ENCODE assay signal across 1 cellular context in genomic region chr17:44308865-44309264, GRCh38.
TF ChIP-seq lines count a peak whose summit lies in the region.

No MANE protein-coding gene starts in this region.

TF ChIP-seq in GM23338, 12 proteins besides CTCF, POLR2A, EP300 and RAD21 (continued from another document):
- TF ChIP-seq ZNF462 (CRISPR knock-in tag; IDR thresholded peaks at IDR 0.05) (no peak), ZNF114 (CRISPR knock-in tag; IDR thresholded peaks at IDR 0.05) (no peak), ZNF331 (CRISPR knock-in tag; IDR thresholded peaks at IDR 0.05; ENCODE audit: low read depth) (no peak), ETS1 (IDR thresholded peaks at IDR 0.05) (no peak), NANOG (IDR thresholded peaks at IDR 0.05; ENCODE audit: borderline replicate concordance) (no peak), REST (IDR thresholded peaks at IDR 0.05; ENCODE audit: unreplicated experiment) (no peak), EZH2 (IDR thresholded peaks at IDR 0.05; ENCODE audit: low read depth, unreplicated experiment) (no peak), CREB1 (CRISPR knock-in tag; IDR thresholded peaks at IDR 0.05; ENCODE audit: low read depth) (no peak), STAT1 (IDR thresholded peaks at IDR 0.05; ENCODE audit: unreplicated experiment) (no peak), POLR2AphosphoS5 (IDR thresholded peaks at IDR 0.05; ENCODE audit: low read depth) (no peak), EZH2phosphoT487 (IDR thresholded peaks at IDR 0.05; ENCODE audit: unreplicated experiment) (no peak)
